8 cellular contexts compared by ENCODE assay signal in genomic region chr3:15646924-15647511, GRCh38. TPM values are rescaled to one million over a fixed set of nuclear protein-coding genes. Genes with fewer than 3 reads are reported as not detected.
A peak's percentile ranks its signal among the peaks of the same experiment; 100 is the strongest.
DNase-seq lines count a peak whose midpoint lies in the region; ATAC-seq and TF ChIP-seq lines count a peak whose summit lies in the region.

No MANE protein-coding gene starts in this region.

- peaks cover 34% of the 10 kb centered on the region for H3K4me1 Mint-ChIP-seq in activated T-helper 17 cell treated with anti-CD3 and anti-CD28 coated beads, Interleukin-2, amount 50 U/mL, for 72 hours

- peaks cover 9% of the 10 kb centered on the region for H3K36me3 Mint-ChIP-seq in activated T-helper 17 cell treated with anti-CD3 and anti-CD28 coated beads, Interleukin-2, amount 50 U/mL, for 72 hours (ENCODE audit: low read depth)

- DNase-seq in heart right ventricle: peak; percentile 53 to 75
- no peak for DNase-seq in stimulated activated naive CD8-positive, alpha-beta T cell treated with anti-CD3 and anti-CD28 coated beads, Interleukin-15, Interleukin-2, amounts not matched to agents 100 U/mL and 50 U/mL, for 24 hours
- DNase-seq in cerebellar nuclear complex (lab: John Stamatoyannopoulos, UW): no peak
- DNase-seq in GM10266 (ENCODE audit: extremely low spot score): no peak
- DNase-seq in OCI-M1 (lab: John Stamatoyannopoulos, UW): no peak

- H3K9me3 Mint-ChIP-seq in activated T-helper 17 cell treated with anti-CD3 and anti-CD28 coated beads, Interleukin-2, amount 50 U/mL, for 72 hours: peaks cover 4% of the 10 kb centered on the region

- peak overlapping the region; percentile 88 for H3K27ac Mint-ChIP-seq in activated T-helper 17 cell treated with anti-CD3 and anti-CD28 coated beads, Interleukin-2, amount 50 U/mL, for 72 hours

- H3K27me3 ChIP-seq in heart right ventricle: no peaks in the 10 kb centered on the region

- WGBS in heart right ventricle, 2 donors: 54 to 67% methylated on average over 13 of the region's 13 CpGs

- peaks cover 0 to 24% (median 0%) of the 10 kb centered on the region in 9 donors for H3K36me3 ChIP-seq in heart right ventricle

- H3K27me3 Mint-ChIP-seq in activated T-helper 17 cell treated with anti-CD3 and anti-CD28 coated beads, Interleukin-2, amount 50 U/mL, for 72 hours: peaks cover 7% of the 10 kb centered on the region

- TF ChIP-seq CTCF in heart right ventricle (IDR thresholded peaks at IDR 0.05) (no peak), GM10266 (IDR thresholded peaks at IDR 0.05; ENCODE audit: control insufficient read depth, insufficient read depth, low read depth, missing control alignments) (no peak)

- ATAC-seq in GM18868 (IDR thresholded peaks at IDR 0.05; ENCODE audit: unreplicated experiment) (peak; percentile 29), HG03159 (IDR thresholded peaks at IDR 0.05; ENCODE audit: unreplicated experiment) (peak; percentile 19), heart right ventricle (peak; percentile 75 to 92 (median 86))
- peak; percentile 68 for ATAC-seq in activated T-helper 17 cell treated with anti-CD3 and anti-CD28 coated beads, Interleukin-2, amount 50 U/mL, for 72 hours (replicated peaks)
- ATAC-seq in stimulated activated naive CD8-positive, alpha-beta T cell treated with anti-CD3 and anti-CD28 coated beads, Interleukin-15, Interleukin-2, amounts not matched to agents 100 U/mL and 50 U/mL, for 24 hours: peak; percentile 37

- peak overlapping the region in 1 of 10 donors; percentile 0 for H3K4me3 ChIP-seq in heart right ventricle

- peaks cover 6 to 35% (median 25%) of the 10 kb centered on the region in 9 donors for H3K4me1 ChIP-seq in heart right ventricle

- intact Hi-C loops in heart right ventricle (cut with DNase I): loop anchor here in 1 of 10 donors (10.0 kb wide), 1 partner anchor 158 kb away; no protein-coding TSS in a partner anchor

- peak overlapping the region; percentile 68 for H3K4me3 Mint-ChIP-seq in activated T-helper 17 cell treated with anti-CD3 and anti-CD28 coated beads, Interleukin-2, amount 50 U/mL, for 72 hours

- no peaks in the 10 kb centered on the region for H3K9me3 ChIP-seq in heart right ventricle

- peak overlapping the region in 9 of 10 donors; percentile 29 to 89 (median 75) for H3K27ac ChIP-seq in heart right ventricle

RNA-seq across cellular contexts. Expression of gene BTD, which starts 45.5 kb away (rescaled TPM):
- total RNA-seq in activated T-helper 17 cell treated with anti-CD3 and anti-CD28 coated beads, Interleukin-2, amount 50 U/mL, for 72 hours: 10 to 100 TPM in 1 of 2 donors, 1 to 10 TPM in 1; 9.9 to 15.2 TPM
- 10 to 100 TPM in 8 of 10 donors, 1 to 10 TPM in 2; 8.8 to 17.2 (median 13.5) TPM for total RNA-seq in heart right ventricle
- polyA plus RNA-seq in heart right ventricle: 1 to 10 TPM; 4.8 to 8.3 TPM

RNA-seq across cellular contexts. Expression of gene HACL1, which starts 45.6 kb away (rescaled TPM):
- 10 to 100 TPM; 20.0 to 26.6 TPM for total RNA-seq in activated T-helper 17 cell treated with anti-CD3 and anti-CD28 coated beads, Interleukin-2, amount 50 U/mL, for 72 hours
- 10 to 100 TPM; 12.4 to 20.5 (median 14.1) TPM for total RNA-seq in heart right ventricle
- polyA plus RNA-seq in heart right ventricle: 10 to 100 TPM in 1 of 2 donors, 1 to 10 TPM in 1; 7.5 to 11.1 TPM

Comparison
In these comparisons a context has a peak if more than half of its experiments do, and no peak if none do; other contexts are left out.
1. ATAC-seq: peak in every context shown above with its lines; median percentile 86 in heart right ventricle; 68 in activated T-helper 17 cell treated with anti-CD3 and anti-CD28 coated beads, Interleukin-2, amount 50 U/mL, for 72 hours; 37 in stimulated activated naive CD8-positive, alpha-beta T cell treated with anti-CD3 and anti-CD28 coated beads, Interleukin-15, Interleukin-2, amounts not matched to agents 100 U/mL and 50 U/mL, for 24 hours; 29 in GM18868; 19 in HG03159.
2. DNase-seq: peak in heart right ventricle (2 of 2); none in stimulated activated naive CD8-positive, alpha-beta T cell treated with anti-CD3 and anti-CD28 coated beads, Interleukin-15, Interleukin-2, amounts not matched to agents 100 U/mL and 50 U/mL, for 24 hours (single experiment), cerebellar nuclear complex (0 of 2), GM10266 (single experiment) and OCI-M1 (single experiment).